ENCODE assay signal across 1 cellular context in genomic region chr13:32586022-32586900, GRCh38.
TF ChIP-seq lines count a peak whose summit lies in the region.

PDS5B (plus strand) TSS chr13:32586452; CDS start chr13:32648773, 62,321 bp downstream.

TF ChIP-seq in SK-N-SH, 30 proteins besides CTCF, POLR2A, EP300 and RAD21 (continued from another document):
- TF ChIP-seq SIN3A (IDR thresholded peaks at IDR 0.05; ENCODE audit: borderline replicate concordance, low read depth, low read length) (peak; percentile 35; the same call in 1 of the 2 replicates), YY1 (IDR thresholded peaks at IDR 0.05; ENCODE audit: low read depth) (peak; percentile 89), RXRA (IDR thresholded peaks at IDR 0.05; ENCODE audit: borderline replicate concordance, low read depth) (no peak)
- TF ChIP-seq, protein P1, sequence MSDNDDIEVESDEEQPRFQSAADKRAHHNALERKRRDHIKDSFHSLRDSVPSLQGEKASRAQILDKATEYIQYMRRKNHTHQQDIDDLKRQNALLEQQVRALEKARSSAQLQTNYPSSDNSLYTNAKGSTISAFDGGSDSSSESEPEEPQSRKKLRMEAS (IDR thresholded peaks at IDR 0.05; ENCODE audit: low read depth), result 0 out of 2 replicates have a peak, but pooled peaks have one; percentile 13
TF ChIP-seq in SK-N-SH: peak in this region for 12.
